19 cellular contexts compared by ENCODE assay signal in genomic region chr2:3624059-3624794, GRCh38. TPM values are rescaled to one million over a fixed set of nuclear protein-coding genes. Genes with fewer than 3 reads are reported as not detected.
A peak's percentile ranks its signal among the peaks of the same experiment; 100 is the strongest.
DNase-seq lines count a peak whose midpoint lies in the region; ATAC-seq, FAIRE-seq and TF ChIP-seq lines count a peak whose summit lies in the region.
"Had no signal": no experiment of that assay in that cellular context is flagged by ENCODE, and none has a peak within 500 bp of the region (broad histone marks: within the 10 kb centered on the region; RNA-seq: fewer than 3 reads in every experiment).

No MANE protein-coding gene starts in this region.

- POLR2A ChIA-PET in MCF 10A (lab: Yijun Ruan, JAX): interaction anchor here (0.6 kb wide), 1 partner anchor 8 kb away, joined by 3 read pairs; no protein-coding TSS in a partner anchor

- H3K9ac ChIP-seq in mammary epithelial cell (ENCODE audit: insufficient read depth, low read length): no peak overlapping the region
- H3K9ac ChIP-seq: SK-N-SH had no signal

- H3K27ac ChIP-seq in mammary epithelial cell (ENCODE audit: insufficient read depth, low read depth, low read length) (no peak overlapping the region), testis (no peak overlapping the region)
- H3K27ac ChIP-seq: cardiac muscle cell, gastroesophageal sphincter, pancreas, thoracic aorta had no signal

- no peaks in the 10 kb centered on the region for H3K36me3 ChIP-seq in mammary epithelial cell (ENCODE audit: insufficient read depth, low read length)
- no peaks in the 10 kb centered on the region for H3K36me3 ChIP-seq in testis (ENCODE audit: low read depth, missing control alignments)
- H3K36me3 ChIP-seq: cardiac muscle cell, gastroesophageal sphincter, pancreas, thoracic aorta had no signal

- H3K27ac Mint-ChIP-seq in MCF 10A (ENCODE audit: low read depth, unreplicated experiment): no peak overlapping the region
- H3K27ac Mint-ChIP-seq: activated naive CD8-positive, alpha-beta T cell treated with anti-CD3 and anti-CD28 coated beads for 36 hours had no signal

- no peak for TF ChIP-seq POLR2A in testis (IDR thresholded peaks at IDR 0.05)

- H3K4me3 ChIP-seq in mammary epithelial cell (replicated peaks in 1 of 3; ENCODE audit: insufficient read depth in 1 of 3, low read depth in 2 of 3, low read length in 3 of 3) (no peak overlapping the region), testis (no peak overlapping the region)
- H3K4me3 ChIP-seq: cardiac muscle cell, gastroesophageal sphincter, pancreas, thoracic aorta had no signal

- H3K4me2 ChIP-seq in mammary epithelial cell (ENCODE audit: insufficient read depth, low read depth, low read length): no peak overlapping the region
- H3K4me2 ChIP-seq: SK-N-SH had no signal

- no peak overlapping the region for H2AFZ ChIP-seq in mammary epithelial cell (ENCODE audit: low read depth, low read length)

- H4K20me1 ChIP-seq in mammary epithelial cell (ENCODE audit: insufficient read depth, low read length): no peaks in the 10 kb centered on the region

- intact Hi-C loops in mammary epithelial cell (cut with micrococcal nuclease) (loop anchor here (5.0 kb wide), 1 partner anchor 47 kb away; the partner anchor contains the start of gene RPS7), MCF 10A (cut with micrococcal nuclease) (no loop called here), testis (cut with DNase I; ENCODE audit: low total_unique reads) (no loop called here)

- H3K27me3 ChIP-seq in mammary epithelial cell (ENCODE audit: insufficient read depth, low read length) (no peaks in the 10 kb centered on the region), testis (no peaks in the 10 kb centered on the region)
- H3K27me3 ChIP-seq: cardiac muscle cell, gastroesophageal sphincter, pancreas had no signal

- dilution Hi-C loops in mammary epithelial cell (cut with HindIII; ENCODE audit: low sequenced_read_pairs): no loop called here

- WGBS in mammary epithelial cell (ENCODE audit: low coverage, missing lambda C conversion rate): 92% methylated on average over 4 of the region's 4 CpGs
- 90 to 96% methylated on average over 3 to 4 of the region's 4 CpGs for WGBS in testis, 2 donors

- H3K4me1 Mint-ChIP-seq in MCF 10A (ENCODE audit: insufficient read depth, unreplicated experiment): peaks cover 16% of the 10 kb centered on the region
- H3K4me1 Mint-ChIP-seq: activated naive CD8-positive, alpha-beta T cell treated with anti-CD3 and anti-CD28 coated beads for 36 hours had no signal

- CTCF ChIA-PET in mammary epithelial cell (lab: Charles Lee; ENCODE audit: low non-redundant PET): no interaction called here
- CTCF ChIA-PET in MCF 10A (lab: Yijun Ruan, JAX): interaction anchor here (0.6 to 1.6 kb wide), 5 partner anchors 9 to 59 kb away, joined by 3 to 9 read pairs (median 4); no protein-coding TSS in a partner anchor

- no peaks in the 10 kb centered on the region for H3K79me2 ChIP-seq in mammary epithelial cell (ENCODE audit: insufficient read depth, low read length)

- BruUV-seq in mammary epithelial cell (replicated peaks; lab: Mats Ljungman, UMichigan) (no TSS peak), MCF 10A (replicated peaks; lab: Mats Ljungman, UMichigan) (no TSS peak)

- no peaks in the 10 kb centered on the region for H3K27me3 Mint-ChIP-seq in MCF 10A (ENCODE audit: insufficient read depth, unreplicated experiment)
- H3K27me3 Mint-ChIP-seq: activated naive CD8-positive, alpha-beta T cell treated with anti-CD3 and anti-CD28 coated beads for 36 hours had no signal

- ATAC-seq in GM21737 (IDR thresholded peaks at IDR 0.05; ENCODE audit: unreplicated experiment): peak; percentile 74
- ATAC-seq in GM19328 (IDR thresholded peaks at IDR 0.05; ENCODE audit: unreplicated experiment): no peak
- ATAC-seq: gastroesophageal sphincter, pancreas had no signal

- H3K9me3 Mint-ChIP-seq in MCF 10A (ENCODE audit: unreplicated experiment): peaks cover 15% of the 10 kb centered on the region
- H3K9me3 Mint-ChIP-seq: activated naive CD8-positive, alpha-beta T cell treated with anti-CD3 and anti-CD28 coated beads for 36 hours had no signal

- TF ChIP-seq CTCF in mammary epithelial cell (conservative IDR thresholded peaks at IDR 0.05 in 1 of 2, IDR thresholded peaks at IDR 0.05 in 1 of 2; ENCODE audit: extremely low read depth in 1 of 2, insufficient read depth in 1 of 2, low read depth in 1 of 2, low read length in 2 of 2) (no peak), MCF 10A (IDR thresholded peaks at IDR 0.05; ENCODE audit: unreplicated experiment) (no peak), testis (IDR thresholded peaks at IDR 0.05) (no peak)

- peaks cover 5% of the 10 kb centered on the region for H3K4me1 ChIP-seq in mammary epithelial cell (ENCODE audit: insufficient read depth, low read length)
- H3K4me1 ChIP-seq in testis: peaks cover 22% of the 10 kb centered on the region
- H3K4me1 ChIP-seq: pancreas had no signal

- H3K9me3 ChIP-seq in mammary epithelial cell (replicated peaks; ENCODE audit: insufficient read depth, low read length): no peaks in the 10 kb centered on the region
- H3K9me3 ChIP-seq in testis: no peaks in the 10 kb centered on the region
- H3K9me3 ChIP-seq: pancreas, SK-N-SH, thoracic aorta had no signal

- no peak overlapping the region for H3K4me3 Mint-ChIP-seq in MCF 10A (ENCODE audit: unreplicated experiment)
- H3K4me3 Mint-ChIP-seq: activated naive CD8-positive, alpha-beta T cell treated with anti-CD3 and anti-CD28 coated beads for 36 hours had no signal

- DNase-seq in mammary epithelial cell (peak; percentile 5), MCF 10A (ENCODE audit: unreplicated experiment) (no peak), HTR-8/SVneo (ENCODE audit: insufficient read length, low spot score) (no peak), testis (peak; percentile 4), NCI-H748 (lab: John Stamatoyannopoulos, UW; ENCODE audit: unreplicated experiment) (no peak), NCI-H82 (lab: John Stamatoyannopoulos, UW) (no peak)
- DNase-seq: activated naive CD8-positive, alpha-beta T cell treated with anti-CD3 and anti-CD28 coated beads for 36 hours; MV-4-11; NCI-H2171; SK-N-SH had no signal

- FAIRE-seq in HTR-8/SVneo (lab: Jason Lieb, UNC): peak; percentile 33
- FAIRE-seq: endometrium, pancreas had no signal

- in situ Hi-C loops in mammary epithelial cell (cut with MboI; ENCODE audit: low sequenced_read_pairs in 2 of 2): no loop called here

- no peaks in the 10 kb centered on the region for H3K36me3 Mint-ChIP-seq in MCF 10A (ENCODE audit: insufficient read depth, unreplicated experiment)
- H3K36me3 Mint-ChIP-seq: activated naive CD8-positive, alpha-beta T cell treated with anti-CD3 and anti-CD28 coated beads for 36 hours had no signal

RNA-seq across cellular contexts. Expression of gene COLEC11, which starts 29.3 kb away (rescaled TPM):
- total RNA-seq in mammary epithelial cell (not detected), MCF 10A (2022) (not detected in 2 replicates), testis (10 to 100 TPM; 15.4 to 15.8 TPM)
- polyA plus RNA-seq in mammary epithelial cell (not detected), testis (ENCODE audit: insufficient read depth, low read depth, low replicate concordance) (12.7 TPM)
- polyA minus RNA-seq in mammary epithelial cell: not detected
- total RNA-seq: H4 had no signal

RNA-seq across cellular contexts. Expression of gene ALLC, which starts 33.8 kb away (rescaled TPM):
- total RNA-seq in mammary epithelial cell (not detected), MCF 10A (2022) (not detected in 2 replicates), testis (10 to 100 TPM in 1 of 2 donors, 1 to 10 TPM in 1; 8.1 to 18.5 TPM)
- polyA plus RNA-seq in mammary epithelial cell (not detected), testis (ENCODE audit: insufficient read depth, low read depth, low replicate concordance) (35.1 TPM)
- not detected for polyA minus RNA-seq in mammary epithelial cell
- total RNA-seq: activated naive CD8-positive, alpha-beta T cell treated with anti-CD3 and anti-CD28 coated beads for 36 hours; cardiac muscle cell; G401; gastroesophageal sphincter; H4; pancreas had no signal
- polyA plus RNA-seq: cardiac muscle cell, SK-N-SH had no signal

RNA-seq across cellular contexts. Expression of gene RPS7, which starts 49.2 kb away (rescaled TPM):
- total RNA-seq in mammary epithelial cell (1,000 to 10,000 TPM; 1,346 to 1,386 TPM), MCF 10A (2022) (1,765 and 1,834 TPM in 2 replicates), testis (100 to 1,000 TPM; 728 to 906 TPM)
- polyA plus RNA-seq in mammary epithelial cell (1,425 TPM), testis (ENCODE audit: insufficient read depth, low read depth, low replicate concordance) (989 TPM)
- 544 TPM for polyA minus RNA-seq in mammary epithelial cell

Comparison
In these comparisons a context has a peak if more than half of its experiments do, and no peak if none do; other contexts are left out.
1. DNase-seq: peak in mammary epithelial cell (single experiment) and testis (single experiment); none in MCF 10A (single experiment), HTR-8/SVneo (single experiment), NCI-H748 (single experiment) and NCI-H82 (single experiment).
2. RNA of gene COLEC11, which starts 29.3 kb away (total RNA-seq): 15.4 to 15.8 TPM in testis; not detected in mammary epithelial cell and not detected in MCF 10A; every median in the first group is over 10 times any median in the second.